Comparison of ENCODE assay signal across 16 cellular contexts in genomic region chr1:199867601-199868000, GRCh38.
DNase-seq lines count a peak whose midpoint lies in the region; ATAC-seq, FAIRE-seq and TF ChIP-seq lines count a peak whose summit lies in the region.
"Had no signal": no experiment of that assay in that cellular context is flagged by ENCODE, and none has a peak within 500 bp of the region (broad histone marks: within the 10 kb centered on the region; RNA-seq: fewer than 3 reads in every experiment).

No MANE protein-coding gene starts in this region.

- H3K27me3 ChIP-seq in H1 (replicated peaks in 1 of 4; ENCODE audit: control insufficient read depth in 3 of 4, extremely low read depth in 1 of 4, insufficient read depth in 3 of 4, low read length in 3 of 4) (no peaks in the 10 kb centered on the region), H9 (ENCODE audit: insufficient read depth, low read length) (no peaks in the 10 kb centered on the region)

- H3K4me1 ChIP-seq in HEK293 (ENCODE audit: control insufficient read depth, insufficient read depth, low read length), result no peaks in the 10 kb centered on the region
- peaks cover 1 to 6% (median 4%) of the 10 kb centered on the region in 4 experiments; a peak in 3 of 7 replicates for H3K4me1 ChIP-seq in H1 (replicated peaks in 1 of 4; ENCODE audit: control insufficient read depth in 3 of 4, insufficient read depth in 4 of 4, low read length in 3 of 4)
- peaks cover 2% of the 10 kb centered on the region; the same call in 1 of the 2 replicates for H3K4me1 ChIP-seq in H9 (ENCODE audit: insufficient read depth, low read length)

- H3K79me2 ChIP-seq in H1 (ENCODE audit: control insufficient read depth in 1 of 2, insufficient read depth in 2 of 2, low read length in 2 of 2) (no peaks in the 10 kb centered on the region), H9 (ENCODE audit: insufficient read depth, low read length) (no peaks in the 10 kb centered on the region)

- no peak for TF ChIP-seq POLR2A in H1 (IDR thresholded peaks at IDR 0.05; ENCODE audit: control extremely low read depth in 1 of 2, low read depth in 2 of 2, low read length in 2 of 2)

- H2BK15ac ChIP-seq in H1 (ENCODE audit: low read length) (no peak overlapping the region), H9 (ENCODE audit: low read depth, low read length) (no peak overlapping the region)

- H3K18ac ChIP-seq in H1 (ENCODE audit: extremely low read depth, low read length) (no peak overlapping the region), H9 (ENCODE audit: insufficient read length, low read depth, low read length) (no peak overlapping the region)

- no peaks in the 10 kb centered on the region for H3K36me3 Mint-ChIP-seq in nephron progenitor cell (ENCODE audit: low read depth)
- H3K36me3 Mint-ChIP-seq in H9 (ENCODE audit: insufficient read depth in 1 of 3, low read depth in 3 of 3), result no peaks in the 10 kb centered on the region
- H3K36me3 Mint-ChIP-seq: activated CD4-positive, alpha-beta memory T cell treated with anti-CD3 and anti-CD28 coated beads for 36 hours; immature natural killer cell had no signal

- H4K8ac ChIP-seq in H1 (ENCODE audit: extremely low read depth, insufficient read depth, low read length), result no peak overlapping the region
- H4K8ac ChIP-seq in H9 (replicated peaks; ENCODE audit: insufficient read length, low read depth, low read length), result no peak overlapping the region

- no peak overlapping the region for H4K91ac ChIP-seq in H1 (replicated peaks; ENCODE audit: insufficient read length, low read length)
- H4K91ac ChIP-seq in H9 (ENCODE audit: insufficient read length, low read depth, low read length), result no peak overlapping the region

- H2AK5ac ChIP-seq in H1 (ENCODE audit: low read depth, low read length) (no peak overlapping the region), H9 (ENCODE audit: insufficient read length, low read length) (no peak overlapping the region)

- peak overlapping the region; percentile 40; the same call in 1 of the 2 replicates for H2BK12ac ChIP-seq in H1 (ENCODE audit: low read depth, low read length)
- no peak overlapping the region for H2BK12ac ChIP-seq in H9 (ENCODE audit: insufficient read length, low read depth, low read length)

- no peak overlapping the region for H3K14ac ChIP-seq in H1 (ENCODE audit: insufficient read length)
- H3K14ac ChIP-seq in H9 (ENCODE audit: insufficient read depth, low read length), result no peak overlapping the region

- no peak overlapping the region for H3T11ph ChIP-seq in H9 (ENCODE audit: low read length)

- H3K36me3 ChIP-seq in HEK293 (ENCODE audit: control insufficient read depth in 2 of 2, insufficient read depth in 1 of 2, low read length in 2 of 2), result no peaks in the 10 kb centered on the region
- no peaks in the 10 kb centered on the region for H3K36me3 ChIP-seq in H1 (ENCODE audit: control insufficient read depth in 2 of 4, insufficient read depth in 4 of 4, low read length in 3 of 4)

- H3K56ac ChIP-seq in H1 (replicated peaks; ENCODE audit: insufficient read length, low read depth, low read length) (no peak overlapping the region), H9 (ENCODE audit: insufficient read length, low read depth, low read length) (no peak overlapping the region)

- H4K5ac ChIP-seq in H1 (ENCODE audit: insufficient read length, low read depth, low read length) (no peak overlapping the region), H9 (ENCODE audit: insufficient read length, low read depth, low read length) (no peak overlapping the region)

- peaks cover 29% of the 10 kb centered on the region for H3K4me1 Mint-ChIP-seq in nephron progenitor cell
- peaks cover 21 to 22% of the 10 kb centered on the region in 2 experiments for H3K4me1 Mint-ChIP-seq in H9
- H3K4me1 Mint-ChIP-seq: activated T-helper 17 cell treated with anti-CD3 and anti-CD28 coated beads, Interleukin-2, amount 50 U/mL, for 72 hours; immature natural killer cell had no signal

- H3K4me2 ChIP-seq in H1 (ENCODE audit: insufficient read depth in 1 of 2, low read depth in 2 of 2, low read length in 2 of 2) (no peak overlapping the region), H9 (ENCODE audit: insufficient read depth, insufficient read length, low read length) (no peak overlapping the region)

- CTCF ChIA-PET in HEK293 (lab: Yijun Ruan, JAX), result interaction anchor here (0.6 kb wide), 1 partner anchor 23 kb away, joined by 3 read pairs; no protein-coding TSS in a partner anchor
- CTCF ChIA-PET in H1 (lab: Charles Lee; ENCODE audit: partially characterized antibody), result interaction anchor here (1.1 to 1.6 kb wide), 2 partner anchors 9 to 183 kb away, joined by 4 read pairs; no protein-coding TSS in a partner anchor

- H3K9me3 Mint-ChIP-seq in nephron progenitor cell (no peaks in the 10 kb centered on the region), H9 (peaks cover 0 to 3% of the 10 kb centered on the region in 2 experiments; a peak in 1 of 5 replicates)
- H3K9me3 Mint-ChIP-seq: activated CD4-positive, alpha-beta memory T cell treated with anti-CD3 and anti-CD28 coated beads for 36 hours; activated T-helper 17 cell treated with anti-CD3 and anti-CD28 coated beads, Interleukin-2, amount 50 U/mL, for 72 hours; immature natural killer cell had no signal

- no peaks in the 10 kb centered on the region for H3K79me1 ChIP-seq in H1 (ENCODE audit: low read depth, low read length)
- no peaks in the 10 kb centered on the region for H3K79me1 ChIP-seq in H9 (ENCODE audit: insufficient read depth, low read depth, low read length, poor library complexity, severe bottlenecking)

- H2AFZ ChIP-seq in H1 (ENCODE audit: low read length), result peak overlapping the region; percentile 32; the same call in 1 of the 2 replicates
- no peak overlapping the region for H2AFZ ChIP-seq in H9 (ENCODE audit: low read length)

- peaks cover 7% of the 10 kb centered on the region for H3K27me3 Mint-ChIP-seq in nephron progenitor cell (ENCODE audit: low read depth, poor library complexity)
- no peaks in the 10 kb centered on the region for H3K27me3 Mint-ChIP-seq in H9 (ENCODE audit: low read depth)

- H4K20me1 ChIP-seq in H1 (replicated peaks in 1 of 2; ENCODE audit: control insufficient read depth in 1 of 2, insufficient read depth in 2 of 2, low read length in 2 of 2) (no peaks in the 10 kb centered on the region), H9 (ENCODE audit: control insufficient read depth, insufficient read depth, insufficient read length) (no peaks in the 10 kb centered on the region)

- WGBS in H1 (ENCODE audit: extremely low coverage in 1 of 2, insufficient coverage in 1 of 2, insufficient read length in 1 of 2, insufficient replicate concordance in 2 of 2, low coverage in 1 of 2, low lambda C conversion rate in 2 of 2, missing lambda C conversion rate in 1 of 2), 2 experiments, result 87% methylated on average over 3 of the region's 3 CpGs; no CpG with 5 or more reads in 1 of the 2 experiments
- no CpG with 5 or more reads among the region's 3 CpGs for WGBS in H9 (ENCODE audit: extremely low coverage, insufficient read length, low lambda C conversion rate)

- DNase-seq in NOMO-1 treated with dmso at 0.1 percent for 144 hours (lab: John Stamatoyannopoulos, UW; ENCODE audit: unreplicated experiment) (peak; percentile 81), H1 (ENCODE audit: low read depth in 1 of 2, low spot score in 2 of 2) (no peak), nephron progenitor cell (no peak), NCI-H1436 treated with DMSO at 0.1 percent for 48 hours (lab: John Stamatoyannopoulos, UW) (no peak), H9 (no peak), left colon (no peak)
- DNase-seq in stimulated activated CD4-positive, alpha-beta T cell treated with anti-CD3 and anti-CD28 coated beads, Interleukin-4, amount 100 ng/mL, for 1 hour, result no peak
- DNase-seq: activated CD4-positive, alpha-beta memory T cell treated with anti-CD3 and anti-CD28 coated beads for 36 hours; anterior cingulate cortex; Caco-2; dorsolateral prefrontal cortex; immature natural killer cell; NCI-H1092; T-helper 9 cell had no signal

- POLR2A ChIA-PET in HEK293 (lab: Yijun Ruan, JAX) (no interaction called here), H1 (lab: Charles Lee; ENCODE audit: partially characterized antibody) (no interaction called here)

- H2BK20ac ChIP-seq in H1 (ENCODE audit: low read length) (no peak overlapping the region), H9 (ENCODE audit: low read depth, low read length, poor library complexity, severe bottlenecking) (no peak overlapping the region)

- H3K23me2 ChIP-seq in H1 (ENCODE audit: low read depth, low read length) (no peaks in the 10 kb centered on the region), H9 (ENCODE audit: insufficient read length, low read depth, low read length, poor library complexity, severe bottlenecking) (no peaks in the 10 kb centered on the region)

- no peak for TF ChIP-seq RAD21 in H1 (IDR thresholded peaks at IDR 0.05 in 1 of 2, conservative IDR thresholded peaks at IDR 0.05 in 1 of 2; ENCODE audit: low read depth in 2 of 2, low read length in 2 of 2)

- intact Hi-C loops in left colon (cut with DNase I, micrococcal nuclease), result no loop called here

- peak overlapping the region; percentile 26 for H3K27ac Mint-ChIP-seq in nephron progenitor cell
- H3K27ac Mint-ChIP-seq in H9, result no peak overlapping the region; a peak in 1 of 7 replicates
- H3K27ac Mint-ChIP-seq: activated CD4-positive, alpha-beta memory T cell treated with anti-CD3 and anti-CD28 coated beads for 36 hours; activated T-helper 17 cell treated with anti-CD3 and anti-CD28 coated beads, Interleukin-2, amount 50 U/mL, for 72 hours; immature natural killer cell had no signal

- H2BK120ac ChIP-seq in H1 (replicated peaks; ENCODE audit: low read depth, low read length) (no peak overlapping the region), H9 (ENCODE audit: low read depth, low read length, poor library complexity, severe bottlenecking) (no peak overlapping the region)

- H2BK5ac ChIP-seq in H1 (ENCODE audit: low read depth, low read length) (no peak overlapping the region), H9 (ENCODE audit: insufficient read length, low read length) (no peak overlapping the region)

- H3K4ac ChIP-seq in H1 (replicated peaks; ENCODE audit: insufficient read length, low read depth, low read length) (no peak overlapping the region), H9 (ENCODE audit: low read depth, low read length) (no peak overlapping the region)

- FAIRE-seq in H1 (lab: Jason Lieb, UNC), result no peak

- TF ChIP-seq EP300 in H1 (IDR thresholded peaks at IDR 0.05; ENCODE audit: borderline replicate concordance in 1 of 2, low read depth in 2 of 2, low read length in 2 of 2), result no peak

- no peak for ATAC-seq in left colon
- ATAC-seq: activated T-helper 17 cell treated with anti-CD3 and anti-CD28 coated beads, Interleukin-2, amount 50 U/mL, for 72 hours had no signal

- H3K23ac ChIP-seq in H1 (ENCODE audit: insufficient read length), result no peak overlapping the region
- no peak overlapping the region for H3K23ac ChIP-seq in H9 (ENCODE audit: insufficient read length, low read depth, low read length)

- TF ChIP-seq CTCF in HEK293 (tag by site-specific recombination; IDR thresholded peaks at IDR 0.05), result no peak
- TF ChIP-seq CTCF in H1 (IDR thresholded peaks at IDR 0.05; ENCODE audit: control extremely low read depth in 1 of 3, insufficient read depth in 1 of 3, low read depth in 1 of 3, low read length in 3 of 3), result no peak
- no peak for TF ChIP-seq CTCF in nephron progenitor cell (IDR thresholded peaks at IDR 0.05)
- no peak for TF ChIP-seq CTCF in H9 (conservative IDR thresholded peaks at IDR 0.05)

- H3K27ac ChIP-seq in HEK293 (ENCODE audit: extremely low read depth, low read depth, low read length) (no peak overlapping the region), H1 (ENCODE audit: low read depth, low read length) (no peak overlapping the region), H9 (ENCODE audit: insufficient read length, low read depth, low read length) (no peak overlapping the region)
- H3K27ac ChIP-seq: dorsolateral prefrontal cortex had no signal

- H3K4me3 ChIP-seq in HEK293 (ENCODE audit: low read depth, low read length), result no peak overlapping the region
- H3K4me3 ChIP-seq in H1 (ENCODE audit: extremely low read depth in 1 of 4, insufficient read depth in 2 of 4, low read depth in 3 of 4, low read length in 4 of 4), result no peak overlapping the region
- H3K4me3 ChIP-seq: dorsolateral prefrontal cortex had no signal

- H3K9ac ChIP-seq in H1 (replicated peaks in 1 of 4; ENCODE audit: extremely low read depth in 1 of 4, low read depth in 3 of 4, low read length in 3 of 4) (no peak overlapping the region), H9 (ENCODE audit: extremely low read depth, insufficient read length, low read length) (no peak overlapping the region)

- no peak overlapping the region for H3K4me3 Mint-ChIP-seq in nephron progenitor cell
- no peak overlapping the region for H3K4me3 Mint-ChIP-seq in H9
- H3K4me3 Mint-ChIP-seq: activated CD4-positive, alpha-beta memory T cell treated with anti-CD3 and anti-CD28 coated beads for 36 hours; activated T-helper 17 cell treated with anti-CD3 and anti-CD28 coated beads, Interleukin-2, amount 50 U/mL, for 72 hours; immature natural killer cell had no signal

- H3K9me3 ChIP-seq in HEK293 (ENCODE audit: control insufficient read depth, insufficient read depth, low read depth, low read length) (no peaks in the 10 kb centered on the region), H1 (ENCODE audit: insufficient read depth in 2 of 2, low read depth in 1 of 2, low read length in 1 of 2) (no peaks in the 10 kb centered on the region), H9 (ENCODE audit: control insufficient read depth, low read depth, low read length) (no peaks in the 10 kb centered on the region)
- H3K9me3 ChIP-seq: Caco-2 had no signal
